ENCODE assay signal across 9 cellular contexts in the genomic region with DNA sequence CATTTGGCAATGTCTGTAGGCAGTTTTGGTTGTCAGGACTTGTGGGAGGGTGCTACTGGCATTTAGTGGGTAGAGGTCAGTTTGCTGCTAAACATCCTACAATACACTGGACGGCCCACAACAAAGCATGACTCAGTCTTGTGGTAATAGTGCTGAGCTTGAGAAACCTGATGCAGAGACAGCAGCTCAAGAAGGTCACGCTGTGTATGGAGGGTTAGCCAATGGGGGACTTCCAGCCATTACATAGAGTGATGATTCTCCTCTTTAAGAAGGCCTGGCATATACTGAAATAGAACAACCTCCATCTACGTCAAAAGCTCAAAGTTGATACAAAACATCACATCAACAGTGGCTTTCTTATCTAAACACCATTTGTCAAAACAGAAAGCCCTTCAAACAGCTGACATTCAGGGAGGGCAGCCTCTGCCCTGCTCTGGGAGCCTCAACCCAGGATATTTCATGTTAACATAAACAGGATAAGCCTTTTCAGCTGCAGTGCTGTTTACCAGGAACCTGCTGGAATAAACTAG.
DNase-seq lines count a peak whose midpoint lies in the region; ATAC-seq and TF ChIP-seq lines count a peak whose summit lies in the region.
"Had no signal": no experiment of that assay in that cellular context is flagged by ENCODE, and none has a peak within 500 bp of the region (broad histone marks: within the 10 kb centered on the region; RNA-seq: fewer than 3 reads in every experiment).

No MANE protein-coding gene starts in this region.

- no peak for TF ChIP-seq CTCF in Peyer's patch (IDR thresholded peaks at IDR 0.05)
- TF ChIP-seq CTCF in fibroblast of villous mesenchyme (IDR thresholded peaks at IDR 0.05; ENCODE audit: insufficient read depth, low read depth, low read length) = no peak
- TF ChIP-seq CTCF in gastrocnemius medialis (IDR thresholded peaks at IDR 0.05 in 4 of 5, conservative IDR thresholded peaks at IDR 0.05 in 1 of 5) = no peak

- H3K27me3 Mint-ChIP-seq in stimulated activated memory B cell treated with anti-CD40 and anti-IgM and Interleukin-4, amounts not matched to agents 10 μg/mL and 1 μg/mL and 100 μg/mL, for 72 hours = peaks cover 16% of the 10 kb centered on the region

- H3K4me1 ChIP-seq in Peyer's patch (no peaks in the 10 kb centered on the region), gastrocnemius medialis (no peaks in the 10 kb centered on the region)
- H3K4me1 ChIP-seq: A549 had no signal

- no peak for TF ChIP-seq POLR2A in Peyer's patch (IDR thresholded peaks at IDR 0.05)
- TF ChIP-seq POLR2A in gastrocnemius medialis (IDR thresholded peaks at IDR 0.05) = no peak

- DNase-seq in NOMO-1 treated with DMSO at 0.1 percent for 48 hours (lab: John Stamatoyannopoulos, UW; ENCODE audit: unreplicated experiment) = peak; percentile 40
- DNase-seq in NOMO-1 treated with dmso at 0.1 percent for 144 hours (lab: John Stamatoyannopoulos, UW; ENCODE audit: unreplicated experiment) = no peak
- peak in 2 of 3 donors; percentile 19 to 48 for DNase-seq in Peyer's patch
- DNase-seq in fibroblast of villous mesenchyme (ENCODE audit: low read depth) = peak; percentile 100
- no peak for DNase-seq in cerebellum (ENCODE audit: low spot score)
- no peak for DNase-seq in gastrocnemius medialis
- no peak for DNase-seq in NCI-H446 (lab: John Stamatoyannopoulos, UW)

- H3K27ac Mint-ChIP-seq in stimulated activated memory B cell treated with anti-CD40 and anti-IgM and Interleukin-4, amounts not matched to agents 10 μg/mL and 1 μg/mL and 100 μg/mL, for 72 hours = no peak overlapping the region

- H3K27ac ChIP-seq in Peyer's patch (peak overlapping the region; percentile 14 to 64 (median 26)), gastrocnemius medialis (no peak overlapping the region)
- H3K27ac ChIP-seq: A549 had no signal

- in situ Hi-C loops in gastrocnemius medialis (cut with MboI; ENCODE audit: low sequenced_read_pairs in 4 of 4) = loop anchor here in 2 of 4 donors (25.0 kb wide), 2 partner anchors 470 to 570 kb away; no protein-coding TSS in a partner anchor

- intact Hi-C loops in gastrocnemius medialis (cut with DNase I; ENCODE audit: low total_unique reads) = no loop called here

- no peak overlapping the region for H3K4me3 ChIP-seq in Peyer's patch
- peak overlapping the region; percentile 40 for H3K4me3 ChIP-seq in fibroblast of villous mesenchyme (ENCODE audit: low read depth, low read length)
- no peak overlapping the region for H3K4me3 ChIP-seq in gastrocnemius medialis
- H3K4me3 ChIP-seq: A549 had no signal

- ATAC-seq in stimulated activated memory B cell treated with anti-CD40 and anti-IgM and Interleukin-4, amounts not matched to agents 10 μg/mL and 1 μg/mL and 100 μg/mL, for 72 hours = peak; percentile 22
- no peak for ATAC-seq in gastrocnemius medialis
- ATAC-seq: A549 had no signal

- H3K9me3 Mint-ChIP-seq in stimulated activated memory B cell treated with anti-CD40 and anti-IgM and Interleukin-4, amounts not matched to agents 10 μg/mL and 1 μg/mL and 100 μg/mL, for 72 hours = no peaks in the 10 kb centered on the region

- peaks cover 6% of the 10 kb centered on the region for H3K4me1 Mint-ChIP-seq in stimulated activated memory B cell treated with anti-CD40 and anti-IgM and Interleukin-4, amounts not matched to agents 10 μg/mL and 1 μg/mL and 100 μg/mL, for 72 hours

- no peaks in the 10 kb centered on the region for H3K36me3 Mint-ChIP-seq in stimulated activated memory B cell treated with anti-CD40 and anti-IgM and Interleukin-4, amounts not matched to agents 10 μg/mL and 1 μg/mL and 100 μg/mL, for 72 hours

- H3K36me3 ChIP-seq in Peyer's patch = no peaks in the 10 kb centered on the region
- H3K36me3 ChIP-seq in gastrocnemius medialis = no peaks in the 10 kb centered on the region

- no peaks in the 10 kb centered on the region for H3K27me3 ChIP-seq in Peyer's patch
- no peaks in the 10 kb centered on the region for H3K27me3 ChIP-seq in gastrocnemius medialis

- H3K9me3 ChIP-seq in Peyer's patch (no peaks in the 10 kb centered on the region), gastrocnemius medialis (no peaks in the 10 kb centered on the region)
- H3K9me3 ChIP-seq: A549 had no signal

- no peak overlapping the region for H3K4me3 Mint-ChIP-seq in stimulated activated memory B cell treated with anti-CD40 and anti-IgM and Interleukin-4, amounts not matched to agents 10 μg/mL and 1 μg/mL and 100 μg/mL, for 72 hours

Comparison
In these comparisons a context has a peak if more than half of its experiments do, and no peak if none do; other contexts are left out.
1. DNase-seq: peak in NOMO-1 treated with DMSO at 0.1 percent for 48 hours (single experiment), Peyer's patch (2 of 3) and fibroblast of villous mesenchyme (single experiment); none in NOMO-1 treated with dmso at 0.1 percent for 144 hours (single experiment), cerebellum (single experiment), gastrocnemius medialis (0 of 2) and NCI-H446 (0 of 2).
2. H3K27ac ChIP-seq: peak in Peyer's patch (4 of 4); none in gastrocnemius medialis (0 of 4).